In genomic region chr2:95231723-95232122, GRCh38 we compare ENCODE assay signal across 8 cellular contexts. TPM values are rescaled to one million over a fixed set of nuclear protein-coding genes. Genes with fewer than 3 reads are reported as not detected.
DNase-seq lines count a peak whose midpoint lies in the region; ATAC-seq, FAIRE-seq and TF ChIP-seq lines count a peak whose summit lies in the region.

No MANE protein-coding gene starts in this region.

- H3K4me1 ChIP-seq in NT2/D1 (ENCODE audit: insufficient read depth, insufficient read length) (no peaks in the 10 kb centered on the region), liver (ENCODE audit: control insufficient read depth in 4 of 4, insufficient read depth in 4 of 4, low read length in 3 of 4) (no peaks in the 10 kb centered on the region)

- 36% methylated on average over 3 of the region's 3 CpGs for WGBS in liver

- peak; percentile 30 for DNase-seq in SIG-M5 treated with dmso at 0.1 percent for 504 hours (lab: John Stamatoyannopoulos, UW; ENCODE audit: unreplicated experiment)
- no peak for DNase-seq in SIG-M5 (lab: John Stamatoyannopoulos, UW)
- peak; percentile 73 for DNase-seq in HS-5 (ENCODE audit: low read depth)
- DNase-seq in NT2/D1 (ENCODE audit: low read depth, low spot score) = peak; percentile 88
- DNase-seq in bronchial epithelial cell (ENCODE audit: low read depth) = peak; percentile 74

- no peak overlapping the region for H3K27ac ChIP-seq in liver (ENCODE audit: low read depth in 1 of 2, low read length in 2 of 2)

- ATAC-seq in HG03565 (IDR thresholded peaks at IDR 0.05; ENCODE audit: unreplicated experiment) (no peak), HG03378 (IDR thresholded peaks at IDR 0.05; ENCODE audit: unreplicated experiment) (no peak)

- H3K9ac ChIP-seq in NT2/D1 (ENCODE audit: insufficient read length, low read depth) = no peak overlapping the region
- H3K9ac ChIP-seq in liver (ENCODE audit: low read depth in 1 of 2, low read length in 2 of 2) = no peak overlapping the region

- H3K4me3 ChIP-seq in NT2/D1 (ENCODE audit: insufficient read length, low read depth) (no peak overlapping the region), bronchial epithelial cell (ENCODE audit: low read depth, low read length) (no peak overlapping the region), liver (ENCODE audit: low read depth in 1 of 3, low read length in 3 of 3) (no peak overlapping the region)

- FAIRE-seq in bronchial epithelial cell (lab: Jason Lieb, UNC) = no peak

- peak; percentile 91 for TF ChIP-seq CTCF in bronchial epithelial cell (IDR thresholded peaks at IDR 0.05; ENCODE audit: insufficient read depth, low read length, severe bottlenecking)
- TF ChIP-seq CTCF in liver (IDR thresholded peaks at IDR 0.05; ENCODE audit: low read depth, low read length, missing input control) = peak; percentile 90

- H3K36me3 ChIP-seq in NT2/D1 (ENCODE audit: insufficient read depth, insufficient read length, low read length) (no peaks in the 10 kb centered on the region), bronchial epithelial cell (ENCODE audit: control insufficient read depth, insufficient read depth, low read length) (no peaks in the 10 kb centered on the region), liver (ENCODE audit: control insufficient read depth in 4 of 4, insufficient read depth in 3 of 4, low read depth in 1 of 4, low read length in 3 of 4) (no peaks in the 10 kb centered on the region)

- peak; percentile 95 to 96 for TF ChIP-seq RAD21 in liver (IDR thresholded peaks at IDR 0.05)

- H3K27me3 ChIP-seq in NT2/D1 (ENCODE audit: insufficient read depth, insufficient read length) (no peaks in the 10 kb centered on the region), bronchial epithelial cell (ENCODE audit: control insufficient read depth, insufficient read depth, low read length) (no peaks in the 10 kb centered on the region), liver (ENCODE audit: control insufficient read depth in 4 of 4, insufficient read depth in 4 of 4, low read length in 3 of 4) (no peaks in the 10 kb centered on the region)

- H3K9me3 ChIP-seq in NT2/D1 (ENCODE audit: insufficient read depth, low read length) (0 out of 2 replicates have a peak, but pooled peaks cover 3% of the 10 kb centered on the region), liver (ENCODE audit: control insufficient read depth in 4 of 4, low read length in 3 of 4) (no peaks in the 10 kb centered on the region)

TF ChIP-seq in liver, 16 proteins besides CTCF, POLR2A, EP300 and RAD21:
- no peak for TF ChIP-seq GABPA (IDR thresholded peaks at IDR 0.05 in 1 of 2, conservative IDR thresholded peaks at IDR 0.05 in 1 of 2)
- TF ChIP-seq EGR1 (IDR thresholded peaks at IDR 0.05; ENCODE audit: low read depth in 2 of 2) = no peak
- no peak for TF ChIP-seq ATF3 (IDR thresholded peaks at IDR 0.05)
- no peak for TF ChIP-seq RXRA (IDR thresholded peaks at IDR 0.05)
- TF ChIP-seq TAF1 (conservative IDR thresholded peaks at IDR 0.05) = no peak
- TF ChIP-seq FOXA1 (IDR thresholded peaks at IDR 0.05) = no peak

RNA-seq across cellular contexts. Expression of gene ZNF892, which starts 24.4 kb away (rescaled TPM):
- total RNA-seq in bronchial epithelial cell (5.8 and 5.9 TPM in 2 replicates), liver (1 to 10 TPM; 1.3 to 2.2 TPM)
- under 1 TPM in 1 of 2 donors, not detected in 1; 0.17 TPM for polyA plus RNA-seq in liver

RNA-seq across cellular contexts. Expression of gene PROM2, which starts 42.5 kb away (rescaled TPM):
- 10.8 and 41.6 TPM in 2 replicates for total RNA-seq in bronchial epithelial cell
- 1 to 10 TPM in 1 of 2 donors, under 1 TPM in 1; 0.19 to 1.1 TPM for total RNA-seq in liver
- under 1 TPM; 0.11 to 0.30 TPM for polyA plus RNA-seq in liver
